In genomic region chrX:50536955-50537354, GRCh38 we compare ENCODE assay signal across 13 cellular contexts.
"Had no signal": no experiment of that assay in that cellular context is flagged by ENCODE, and none has a peak within 500 bp of the region (broad histone marks: within the 10 kb centered on the region; RNA-seq: fewer than 3 reads in every experiment).

No MANE protein-coding gene starts in this region.

- H3K27ac ChIP-seq: hepatocyte, left ventricle myocardium inferior, upper lobe of left lung had no signal

- H3K4me3 ChIP-seq: hepatocyte, left ventricle myocardium inferior, upper lobe of left lung had no signal

- FAIRE-seq: kidney had no signal

- H3K9me3 ChIP-seq: upper lobe of left lung had no signal

- H3K36me3 ChIP-seq: left ventricle myocardium inferior, upper lobe of left lung had no signal

- H3K4me1 ChIP-seq: left ventricle myocardium inferior, upper lobe of left lung had no signal

- DNase-seq: activated CD4-positive, alpha-beta memory T cell treated with anti-CD3 and anti-CD28 coated beads, Interleukin-2, amount 10 ng/mL, durations not matched to agents 7 days and 5 days; activated gamma-delta T cell; activated naive CD8-positive, alpha-beta T cell treated with anti-CD3 and anti-CD28 coated beads for 36 hours; activated T-cell treated with anti-CD3 and anti-CD28 coated beads, Interleukin-2, amount 50 U/mL, for 48 hours; cerebellar nuclear complex; kidney; left ventricle myocardium inferior; mesendoderm; nephron progenitor cell; stimulated activated CD4-positive, alpha-beta T cell treated with anti-CD3 and anti-CD28 coated beads, Interleukin-15, amount 100 ng/mL, for 24 hours; stimulated activated CD4-positive, alpha-beta T cell treated with anti-CD3 and anti-CD28 coated beads, Interleukin-4, amount 100 ng/mL, for 24 hours; upper lobe of left lung had no signal

- H3K27me3 ChIP-seq: hepatocyte, upper lobe of left lung had no signal
